Comparison of ENCODE assay signal across 15 cellular contexts in the genomic region with DNA sequence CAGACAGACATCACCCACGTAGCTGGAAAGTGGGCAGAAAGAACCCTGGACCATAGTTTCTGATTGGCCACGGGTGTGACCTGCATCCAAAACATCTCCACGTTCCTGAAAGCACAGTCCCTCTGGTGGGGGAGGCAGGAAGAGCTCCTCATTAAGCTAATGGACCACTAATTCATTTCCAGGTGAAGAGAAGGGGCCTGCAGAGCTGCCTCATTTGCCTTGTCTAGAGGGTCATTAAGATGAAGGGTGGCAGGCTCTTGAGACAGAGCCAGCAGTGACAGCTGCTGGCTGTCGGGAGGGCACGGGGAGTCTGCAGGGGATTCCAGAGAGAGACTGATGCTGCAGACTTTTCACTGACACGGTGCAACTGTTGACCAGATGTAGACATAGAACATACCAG.
DNase-seq lines count a peak whose midpoint lies in the region; ATAC-seq and TF ChIP-seq lines count a peak whose summit lies in the region.
"Had no signal": no experiment of that assay in that cellular context is flagged by ENCODE, and none has a peak within 500 bp of the region (broad histone marks: within the 10 kb centered on the region; RNA-seq: fewer than 3 reads in every experiment).

No MANE protein-coding gene starts in this region.

- H3K36me3 Mint-ChIP-seq in type B pancreatic cell: no peaks in the 10 kb centered on the region
- no peaks in the 10 kb centered on the region for H3K36me3 Mint-ChIP-seq in Calu3 (ENCODE audit: insufficient read depth, unreplicated experiment)
- H3K36me3 Mint-ChIP-seq: CD8-positive, alpha-beta memory T cell had no signal

- ATAC-seq in Right ventricle myocardium superior (ENCODE audit: poor library complexity) (peak; percentile 58), HG02884 (IDR thresholded peaks at IDR 0.05; ENCODE audit: unreplicated experiment) (no peak)

- H3K27me3 Mint-ChIP-seq in type B pancreatic cell (peaks cover 33% of the 10 kb centered on the region), Calu3 (ENCODE audit: unreplicated experiment) (no peaks in the 10 kb centered on the region)

- no peak for TF ChIP-seq POLR2A in esophagus muscularis mucosa (IDR thresholded peaks at IDR 0.05; ENCODE audit: low read depth)

- CTCF ChIA-PET in Calu3 (lab: Charles Lee): interaction anchor here (0.8 kb wide), 1 partner anchor 696 kb away, joined by 3 read pairs; no protein-coding TSS in a partner anchor

- no peak for TF ChIP-seq CTCF in right atrium auricular region (IDR thresholded peaks at IDR 0.05)
- no peak for TF ChIP-seq CTCF in esophagus muscularis mucosa (IDR thresholded peaks at IDR 0.05)
- peak; percentile 54 for TF ChIP-seq CTCF in type B pancreatic cell (conservative IDR thresholded peaks at IDR 0.05)
- no peak for TF ChIP-seq CTCF in Calu3 (IDR thresholded peaks at IDR 0.05; ENCODE audit: unreplicated experiment)

- H3K4me3 Mint-ChIP-seq in type B pancreatic cell (no peak overlapping the region), Calu3 (ENCODE audit: low read depth, unreplicated experiment) (no peak overlapping the region)
- H3K4me3 Mint-ChIP-seq: CD8-positive, alpha-beta memory T cell had no signal

- BruUV-seq in Calu3 (replicated peaks; lab: Mats Ljungman, UMichigan): no TSS peak

- no peaks in the 10 kb centered on the region for H3K9me3 ChIP-seq in right atrium auricular region
- no peaks in the 10 kb centered on the region for H3K9me3 ChIP-seq in esophagus muscularis mucosa

- H3K36me3 ChIP-seq in right atrium auricular region: no peaks in the 10 kb centered on the region
- H3K36me3 ChIP-seq in esophagus muscularis mucosa: no peaks in the 10 kb centered on the region

- H3K27ac ChIP-seq in right atrium auricular region (no peak overlapping the region), esophagus muscularis mucosa (replicated peaks in 1 of 4) (no peak overlapping the region)

- no peak overlapping the region for H3K27ac Mint-ChIP-seq in type B pancreatic cell
- H3K27ac Mint-ChIP-seq in Calu3 (ENCODE audit: unreplicated experiment): no peak overlapping the region
- H3K27ac Mint-ChIP-seq: CD8-positive, alpha-beta memory T cell had no signal

- 7% methylated on average over 6 of the region's 6 CpGs for WGBS in esophagus muscularis mucosa

- H3K4me1 Mint-ChIP-seq in type B pancreatic cell (ENCODE audit: unreplicated experiment) (peaks cover 12% of the 10 kb centered on the region), Calu3 (ENCODE audit: low read depth, unreplicated experiment) (no peaks in the 10 kb centered on the region)
- H3K4me1 Mint-ChIP-seq: CD8-positive, alpha-beta memory T cell had no signal

- no peak for DNase-seq in Right ventricle myocardium superior
- DNase-seq in right atrium auricular region (ENCODE audit: low spot score): no peak
- peak; percentile 85 to 96 for DNase-seq in NCI-H524 (lab: John Stamatoyannopoulos, UW)
- peak; percentile 86 for DNase-seq in esophagus muscularis mucosa (ENCODE audit: extremely low spot score)
- DNase-seq in type B pancreatic cell (ENCODE audit: extremely low spot score, unreplicated experiment): no peak
- DNase-seq in Calu3: no peak
- no peak for DNase-seq in T-helper 9 cell
- DNase-seq: activated CD4-positive, alpha-beta T cell treated with anti-CD3 and anti-CD28 coated beads for 1 hour; activated naive CD4-positive, alpha-beta T cell treated with Interleukin-2 at 50 U/mL for 16 hours; CD8-positive, alpha-beta memory T cell; NCI-H510A treated with DMSO at 0.1 percent for 48 hours; posterior cingulate gyrus; RPMI8226; T-helper 1 cell had no signal

- intact Hi-C loops in Right ventricle myocardium superior (cut with DNase I) (no loop called here), esophagus muscularis mucosa (cut with DNase I) (no loop called here), Calu3 (cut with micrococcal nuclease; ENCODE audit: unreplicated experiment) (no loop called here)

- no peaks in the 10 kb centered on the region for H3K9me3 Mint-ChIP-seq in type B pancreatic cell
- peaks cover 19% of the 10 kb centered on the region for H3K9me3 Mint-ChIP-seq in Calu3 (ENCODE audit: low read depth, unreplicated experiment)
- H3K9me3 Mint-ChIP-seq: CD8-positive, alpha-beta memory T cell had no signal

- H3K4me1 ChIP-seq in right atrium auricular region (no peaks in the 10 kb centered on the region), esophagus muscularis mucosa (no peaks in the 10 kb centered on the region)

- H3K4me3 ChIP-seq in right atrium auricular region (no peak overlapping the region), esophagus muscularis mucosa (no peak overlapping the region)

- no peak for TF ChIP-seq EP300 in esophagus muscularis mucosa (IDR thresholded peaks at IDR 0.05)

- H3K27me3 ChIP-seq in right atrium auricular region: no peaks in the 10 kb centered on the region
- peaks cover 0 to 24% (median 2%) of the 10 kb centered on the region in 4 donors for H3K27me3 ChIP-seq in esophagus muscularis mucosa

Comparison
In these comparisons a context has a peak if more than half of its experiments do, and no peak if none do; other contexts are left out.
1. DNase-seq: peak in NCI-H524 (2 of 2) and esophagus muscularis mucosa (single experiment); none in Right ventricle myocardium superior (single experiment), right atrium auricular region (single experiment), type B pancreatic cell (single experiment), Calu3 (single experiment) and T-helper 9 cell (single experiment).